Comparison of ENCODE assay signal across 38 cellular contexts in genomic region chr16:71572497-71573116, GRCh38. TPM values are rescaled to one million over a fixed set of nuclear protein-coding genes. Genes with fewer than 3 reads are reported as not detected.
DNase-seq lines count a peak whose midpoint lies in the region; ATAC-seq and TF ChIP-seq lines count a peak whose summit lies in the region.
"Had no signal": no experiment of that assay in that cellular context is flagged by ENCODE, and none has a peak within 500 bp of the region (broad histone marks: within the 10 kb centered on the region; RNA-seq: fewer than 3 reads in every experiment).

No MANE protein-coding gene starts in this region.

- H3K79me2 ChIP-seq in hepatocyte: no peaks in the 10 kb centered on the region

- in situ Hi-C loops in ACHN (cut with HindIII; ENCODE audit: low pct_ligation_motif_present, low pct_unique_long_range_greater_than_20kb, low sequenced_read_pairs): no loop called here
- in situ Hi-C loops in HAP-1 (cut with MboI; ENCODE audit: low sequenced_read_pairs): no loop called here

- DNase-seq in ACHN (peak; percentile 19), M059J (ENCODE audit: low read depth) (peak; percentile 18), hepatocyte (ENCODE audit: low spot score) (peak; percentile 70), mucosa of descending colon (no peak), HAP-1 (ENCODE audit: low spot score in 2 of 2) (no peak), tibial artery (no peak), NCI-H1105 (lab: John Stamatoyannopoulos, UW) (no peak)
- no peak for DNase-seq in activated CD8-positive, alpha-beta T cell treated with anti-CD3 and anti-CD28 coated beads, Interleukin-2, amount 10 ng/mL, durations not matched to agents 7 days and 5 days
- DNase-seq: activated CD4-positive, alpha-beta T cell treated with anti-CD3 and anti-CD28 coated beads, Interleukin-2, amount 50 U/mL, for 48 hours; activated CD4-positive, CD25-positive, alpha-beta regulatory T cell treated with anti-CD3 and anti-CD28 coated beads, Interleukin-2, amount 50 U/mL, for 72 hours; activated naive CD4-positive, alpha-beta T cell; activated naive CD8-positive, alpha-beta T cell treated with anti-CD3 and anti-CD28 coated beads, Interleukin-2, amount 50 U/mL, for 24 hours; activated T-cell treated with anti-CD3 and anti-CD28 coated beads, Interleukin-2, amount 50 U/mL, for 72 hours; CD4-positive, alpha-beta T cell; central memory CD4-positive, alpha-beta T cell; dermis blood vessel endothelial cell; endodermal cell; GM23248; HFFc6; KBM-7; MM.1S; NCI-H1417; NCI-H2029; NCI-H524 treated with DMSO at 0.1 percent for 48 hours; nephron progenitor cell; SHP77 treated with DMSO at 0.1 percent for 48 hours; stimulated activated naive CD4-positive, alpha-beta T cell had no signal

- no peaks in the 10 kb centered on the region for H3K4me1 Mint-ChIP-seq in activated CD8-positive, alpha-beta T cell treated with anti-CD3 and anti-CD28 coated beads, Interleukin-2, amount 10 ng/mL, durations not matched to agents 7 days and 5 days (ENCODE audit: low read depth)
- H3K4me1 Mint-ChIP-seq: activated naive CD8-positive, alpha-beta T cell treated with anti-CD3 and anti-CD28 coated beads, Interleukin-2, amount 50 U/mL, for 24 hours; nephron progenitor cell had no signal

- intact Hi-C loops in mucosa of descending colon (cut with DNase I, micrococcal nuclease) (no loop called here), tibial artery (cut with DNase I; ENCODE audit: low total_unique reads) (no loop called here)

- H3K9me3 ChIP-seq in hepatocyte (ENCODE audit: low read depth) (no peaks in the 10 kb centered on the region), mucosa of descending colon (no peaks in the 10 kb centered on the region), HAP-1 (no peaks in the 10 kb centered on the region), tibial artery (no peaks in the 10 kb centered on the region)

- no peak overlapping the region for H2AFZ ChIP-seq in hepatocyte
- H2AFZ ChIP-seq: GM23248 had no signal

- H3K9me3 Mint-ChIP-seq in activated CD8-positive, alpha-beta T cell treated with anti-CD3 and anti-CD28 coated beads, Interleukin-2, amount 10 ng/mL, durations not matched to agents 7 days and 5 days (ENCODE audit: insufficient read depth): no peaks in the 10 kb centered on the region
- H3K9me3 Mint-ChIP-seq: activated naive CD8-positive, alpha-beta T cell treated with anti-CD3 and anti-CD28 coated beads, Interleukin-2, amount 50 U/mL, for 24 hours; activated T-cell treated with anti-CD3 and anti-CD28 coated beads, Interleukin-2, amount 50 U/mL, for 72 hours; CD4-positive, alpha-beta T cell; endodermal cell; HFFc6; nephron progenitor cell had no signal

- no peaks in the 10 kb centered on the region for H4K20me1 ChIP-seq in hepatocyte (ENCODE audit: insufficient read depth, poor library complexity, severe bottlenecking)

- ATAC-seq in mucosa of descending colon: peak; percentile 60
- no peak for ATAC-seq in activated CD8-positive, alpha-beta T cell treated with anti-CD3 and anti-CD28 coated beads, Interleukin-2, amount 10 ng/mL, durations not matched to agents 7 days and 5 days
- ATAC-seq: activated naive CD8-positive, alpha-beta T cell treated with anti-CD3 and anti-CD28 coated beads, Interleukin-2, amount 50 U/mL, for 24 hours; activated T-cell treated with anti-CD3 and anti-CD28 coated beads, Interleukin-2, amount 50 U/mL, for 72 hours; esophagus mucosa; GM12878 had no signal

- no peaks in the 10 kb centered on the region for H3K36me3 Mint-ChIP-seq in activated CD8-positive, alpha-beta T cell treated with anti-CD3 and anti-CD28 coated beads, Interleukin-2, amount 10 ng/mL, durations not matched to agents 7 days and 5 days (ENCODE audit: low read depth)

- no peak overlapping the region for H3K4me3 Mint-ChIP-seq in activated CD8-positive, alpha-beta T cell treated with anti-CD3 and anti-CD28 coated beads, Interleukin-2, amount 10 ng/mL, durations not matched to agents 7 days and 5 days
- H3K4me3 Mint-ChIP-seq: activated naive CD8-positive, alpha-beta T cell treated with anti-CD3 and anti-CD28 coated beads, Interleukin-2, amount 50 U/mL, for 24 hours; activated T-cell treated with anti-CD3 and anti-CD28 coated beads, Interleukin-2, amount 50 U/mL, for 72 hours; CD4-positive, alpha-beta T cell; endodermal cell; HFFc6; nephron progenitor cell had no signal

- CTCF ChIA-PET in activated CD8-positive, alpha-beta T cell treated with anti-CD3 and anti-CD28 coated beads, Interleukin-2, amount 10 ng/mL, durations not matched to agents 7 days and 5 days (lab: Charles Lee): interaction anchor here (1.2 to 1.6 kb wide), 3 partner anchors 8 to 160 kb away, joined by 3 to 8 read pairs (median 3); no protein-coding TSS in a partner anchor

- H3K27me3 ChIP-seq in hepatocyte (no peaks in the 10 kb centered on the region), HAP-1 (ENCODE audit: low read depth) (peaks cover 41% of the 10 kb centered on the region), tibial artery (no peaks in the 10 kb centered on the region)

- no peak overlapping the region for H3K4me3 ChIP-seq in hepatocyte
- H3K4me3 ChIP-seq in mucosa of descending colon: no peak overlapping the region
- H3K4me3 ChIP-seq in HAP-1: no peak overlapping the region
- no peak overlapping the region for H3K4me3 ChIP-seq in tibial artery
- H3K4me3 ChIP-seq: GM12878, GM23248 had no signal

- H3K4me1 ChIP-seq in hepatocyte (ENCODE audit: insufficient read depth) (peaks cover 4% of the 10 kb centered on the region), mucosa of descending colon (ENCODE audit: low read depth) (no peaks in the 10 kb centered on the region), HAP-1 (no peaks in the 10 kb centered on the region), tibial artery (no peaks in the 10 kb centered on the region)

- POLR2A ChIA-PET in activated CD8-positive, alpha-beta T cell treated with anti-CD3 and anti-CD28 coated beads, Interleukin-2, amount 10 ng/mL, durations not matched to agents 7 days and 5 days (lab: Charles Lee): no interaction called here

- TF ChIP-seq CTCF in hepatocyte (IDR thresholded peaks at IDR 0.05; ENCODE audit: poor library complexity): no peak
- no peak for TF ChIP-seq CTCF in mucosa of descending colon (IDR thresholded peaks at IDR 0.05)
- no peak for TF ChIP-seq CTCF in tibial artery (IDR thresholded peaks at IDR 0.05)

- peaks cover 17% of the 10 kb centered on the region for H3K27me3 Mint-ChIP-seq in activated CD8-positive, alpha-beta T cell treated with anti-CD3 and anti-CD28 coated beads, Interleukin-2, amount 10 ng/mL, durations not matched to agents 7 days and 5 days (ENCODE audit: low read depth)
- H3K27me3 Mint-ChIP-seq: activated naive CD8-positive, alpha-beta T cell treated with anti-CD3 and anti-CD28 coated beads, Interleukin-2, amount 50 U/mL, for 24 hours had no signal

- no peak overlapping the region for H3K4me2 ChIP-seq in hepatocyte

- whole genome bisulfite sequencing in hepatocyte (ENCODE audit: low lambda C conversion rate, missing lambda C conversion rate): 48% methylated on average over 3 of the region's 3 CpGs

- no peaks in the 10 kb centered on the region for H3K9me2 ChIP-seq in hepatocyte (replicated peaks; ENCODE audit: insufficient read depth)

- H3K27ac Mint-ChIP-seq in activated CD8-positive, alpha-beta T cell treated with anti-CD3 and anti-CD28 coated beads, Interleukin-2, amount 10 ng/mL, durations not matched to agents 7 days and 5 days: no peak overlapping the region
- H3K27ac Mint-ChIP-seq: activated naive CD8-positive, alpha-beta T cell treated with anti-CD3 and anti-CD28 coated beads, Interleukin-2, amount 50 U/mL, for 24 hours; activated T-cell treated with anti-CD3 and anti-CD28 coated beads, Interleukin-2, amount 50 U/mL, for 72 hours; CD4-positive, alpha-beta T cell; endodermal cell; HFFc6; nephron progenitor cell had no signal

- H3K27ac ChIP-seq in hepatocyte: peak overlapping the region; percentile 79
- H3K27ac ChIP-seq in tibial artery: no peak overlapping the region
- H3K27ac ChIP-seq: GM23248 had no signal

- H3K36me3 ChIP-seq in hepatocyte (replicated peaks; ENCODE audit: insufficient read depth, low read depth) (no peaks in the 10 kb centered on the region), mucosa of descending colon (ENCODE audit: low read depth) (no peaks in the 10 kb centered on the region), HAP-1 (replicated peaks) (no peaks in the 10 kb centered on the region), tibial artery (no peaks in the 10 kb centered on the region)

RNA-seq across cellular contexts. Expression of gene TAT, which starts 4.3 kb away (rescaled TPM):
- not detected in 2 replicates for total RNA-seq in M059J (2014; rRNA removed; shearing (Covaris generic))
- total RNA-seq in hepatocyte (3.9 and 4.2 TPM in 2 replicates), mucosa of descending colon (1 to 10 TPM in 1 of 3 donors, under 1 TPM in 2; 0.51 to 1.9 (median 0.72) TPM)
- polyA plus RNA-seq in hepatocyte: 2.7 and 2.8 TPM in 2 replicates
- total RNA-seq in activated CD8-positive, alpha-beta T cell treated with anti-CD3 and anti-CD28 coated beads, Interleukin-2, amount 10 ng/mL, durations not matched to agents 7 days and 5 days: not detected
- total RNA-seq: activated T-cell treated with anti-CD3 and anti-CD28 coated beads, Interleukin-2, amount 50 U/mL, for 72 hours; CD4-positive, alpha-beta T cell; dermis blood vessel endothelial cell; fibroblast of villous mesenchyme; GM23248; HFFc6; HT1080; lung microvascular endothelial cell; mononuclear cell; osteocyte; skeletal muscle tissue; T-helper 2 cell treated with Interferon-gamma antibody and Interleukin-4, amounts not matched to agents 100 ng/mL and 5 ng/mL, for 36 hours; urinary bladder had no signal
- polyA plus RNA-seq: GM23248, keratinocyte had no signal

RNA-seq across cellular contexts. Expression of gene CHST4, which starts 46.4 kb away (rescaled TPM):
- 0.05 TPM in 1 of 2 replicates, not detected in the other for total RNA-seq in M059J (2014; rRNA removed; shearing (Covaris generic))
- total RNA-seq in hepatocyte: 0.10 and 0.28 TPM in 2 replicates
- 0.06 TPM in 1 of 2 replicates, not detected in the other for polyA plus RNA-seq in hepatocyte
- not detected for total RNA-seq in mucosa of descending colon
- total RNA-seq in activated CD8-positive, alpha-beta T cell treated with anti-CD3 and anti-CD28 coated beads, Interleukin-2, amount 10 ng/mL, durations not matched to agents 7 days and 5 days: not detected
- total RNA-seq: activated T-cell treated with anti-CD3 and anti-CD28 coated beads, Interleukin-2, amount 50 U/mL, for 72 hours; CD4-positive, alpha-beta T cell; dermis blood vessel endothelial cell; fibroblast of villous mesenchyme; GM23248; HFFc6; HT1080; lung microvascular endothelial cell; mononuclear cell; osteocyte; skeletal muscle tissue; T-helper 2 cell treated with Interferon-gamma antibody and Interleukin-4, amounts not matched to agents 100 ng/mL and 5 ng/mL, for 36 hours; urinary bladder had no signal
- polyA plus RNA-seq: GM23248, urinary bladder had no signal

RNA-seq across cellular contexts. Expression of gene MARVELD3, which starts 53.4 kb away (rescaled TPM):
- total RNA-seq in M059J (2014; rRNA removed; shearing (Covaris generic)): not detected in 2 replicates
- total RNA-seq in hepatocyte (35.5 and 37.7 TPM in 2 replicates), mucosa of descending colon (100 to 1,000 TPM in 1 of 3 donors, 10 to 100 TPM in 2; 46.9 to 108 (median 85.8) TPM)
- 42.5 and 52.7 TPM in 2 replicates for polyA plus RNA-seq in hepatocyte
- not detected for total RNA-seq in activated CD8-positive, alpha-beta T cell treated with anti-CD3 and anti-CD28 coated beads, Interleukin-2, amount 10 ng/mL, durations not matched to agents 7 days and 5 days
- total RNA-seq: activated T-cell treated with anti-CD3 and anti-CD28 coated beads, Interleukin-2, amount 50 U/mL, for 72 hours; CD4-positive, alpha-beta T cell; dermis blood vessel endothelial cell; fibroblast of villous mesenchyme; GM23248; HFFc6; lung microvascular endothelial cell; mononuclear cell; skeletal muscle tissue; T-helper 2 cell treated with Interferon-gamma antibody and Interleukin-4, amounts not matched to agents 100 ng/mL and 5 ng/mL, for 36 hours had no signal

Comparison
In these comparisons a context has a peak if more than half of its experiments do, and no peak if none do; other contexts are left out.
1. DNase-seq: peak in ACHN (single experiment), M059J (single experiment) and hepatocyte (single experiment); none in mucosa of descending colon (0 of 3), HAP-1 (0 of 2), activated CD8-positive, alpha-beta T cell treated with anti-CD3 and anti-CD28 coated beads, Interleukin-2, amount 10 ng/mL, durations not matched to agents 7 days and 5 days (single experiment), tibial artery (0 of 2) and NCI-H1105 (single experiment).
2. RNA of gene MARVELD3, which starts 53.4 kb away (total RNA-seq): 46.9 to 108 TPM in mucosa of descending colon and 35.5 to 37.7 TPM in hepatocyte; not detected in M059J and not detected in activated CD8-positive, alpha-beta T cell treated with anti-CD3 and anti-CD28 coated beads, Interleukin-2, amount 10 ng/mL, durations not matched to agents 7 days and 5 days; every median in the first group is over 10 times any median in the second.